Comparison of ENCODE assay signal across 9 cellular contexts in the genomic region with DNA sequence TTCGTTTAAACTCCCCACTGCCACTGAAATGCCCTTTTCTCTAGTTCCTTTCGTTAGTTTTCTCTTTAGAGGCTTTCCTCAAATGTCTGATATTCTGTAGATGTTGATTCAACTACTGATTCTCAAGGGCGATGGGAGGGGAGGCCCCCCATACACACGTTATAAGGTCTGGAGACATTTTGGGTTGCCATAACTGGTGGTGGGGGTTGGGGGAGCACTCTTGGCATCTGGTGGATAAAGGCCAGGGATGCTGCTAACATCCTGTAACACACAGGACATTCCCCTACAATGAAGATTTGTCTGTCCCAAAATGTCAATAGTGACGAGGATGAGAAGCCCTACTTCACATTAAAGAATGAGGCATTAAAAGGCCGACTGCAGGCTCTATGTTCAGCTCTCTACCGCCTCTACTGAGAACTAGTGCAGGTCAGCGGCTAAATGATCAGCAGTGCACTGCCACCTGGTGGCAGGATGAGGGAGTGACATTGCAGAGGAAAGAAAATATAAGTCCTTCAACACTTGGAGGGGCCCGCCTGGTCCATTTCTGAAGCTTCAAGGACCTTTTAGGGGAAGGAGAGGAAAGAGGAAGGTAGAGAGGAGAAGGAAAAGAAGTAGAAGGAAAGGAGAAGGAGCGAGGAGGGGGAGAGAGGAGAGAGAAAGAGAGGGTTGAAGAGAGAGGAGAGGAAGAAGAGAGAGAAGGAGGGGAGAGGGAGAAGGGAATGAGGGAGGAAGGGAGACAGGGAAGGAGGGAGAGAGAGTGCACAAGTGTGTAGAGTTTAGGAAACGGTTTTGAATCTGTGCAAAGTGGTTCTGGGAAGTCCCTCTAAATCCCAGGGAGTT. TPM values are rescaled to one million over a fixed set of nuclear protein-coding genes. Genes with fewer than 3 reads are reported as not detected.
DNase-seq lines count a peak whose midpoint lies in the region; ATAC-seq, FAIRE-seq and TF ChIP-seq lines count a peak whose summit lies in the region.
"Had no signal": no experiment of that assay in that cellular context is flagged by ENCODE, and none has a peak within 500 bp of the region (broad histone marks: within the 10 kb centered on the region; RNA-seq: fewer than 3 reads in every experiment).

No MANE protein-coding gene starts in this region.

- H3K4me3 ChIP-seq in astrocyte (ENCODE audit: insufficient read depth, low read depth, low read length) (no peak overlapping the region), sigmoid colon (no peak overlapping the region)
- H3K4me3 ChIP-seq: BLaER1 had no signal

- H3K4me1 ChIP-seq in astrocyte (ENCODE audit: insufficient read depth, low read length) (peaks cover 16% of the 10 kb centered on the region), sigmoid colon (peaks cover 0 to 23% (median 19%) of the 10 kb centered on the region in 4 donors)
- H3K4me1 ChIP-seq: BLaER1 had no signal

- no peak for TF ChIP-seq POLR2A in sigmoid colon (IDR thresholded peaks at IDR 0.05)

- peak; percentile 27 for DNase-seq in NK-92 treated with Interleukin-12 subunit alpha and Interleukin-12 subunit beta, amount 100 ng/mL, for 24 hours (lab: John Stamatoyannopoulos, UW)
- DNase-seq in NK-92 (lab: John Stamatoyannopoulos, UW; ENCODE audit: unreplicated experiment) (no peak), NCI-H187 (lab: John Stamatoyannopoulos, UW) (peak; percentile 43 to 57), astrocyte (ENCODE audit: low read depth) (peak; percentile 57), hippocampal formation (lab: John Stamatoyannopoulos, UW) (peak; percentile 81 to 93), sigmoid colon (peak; percentile 93)
- DNase-seq in T-helper 2 cell treated with Interferon-gamma antibody and Interleukin-4, amounts not matched to agents 5 μg/mL and 100 μg/mL, for 36 hours (ENCODE audit: low spot score): peak; percentile 63

- H3K36me3 Mint-ChIP-seq in T-helper 2 cell treated with Interferon-gamma antibody and Interleukin-4, amounts not matched to agents 5 μg/mL and 100 μg/mL, for 36 hours (ENCODE audit: low read depth): no peaks in the 10 kb centered on the region
- no peaks in the 10 kb centered on the region for H3K36me3 Mint-ChIP-seq in astrocyte (ENCODE audit: low read depth, unreplicated experiment)

- H3K9me3 ChIP-seq in astrocyte (ENCODE audit: insufficient read depth, low read depth, low read length) (no peaks in the 10 kb centered on the region), sigmoid colon (no peaks in the 10 kb centered on the region)
- H3K9me3 ChIP-seq: BLaER1 had no signal

- intact Hi-C loops in sigmoid colon (cut with DNase I): loop anchor here (1.0 to 5.0 kb wide), 3 partner anchors 117 to 521 kb away; a partner anchor contains a TSS

- H4K20me1 ChIP-seq in astrocyte (ENCODE audit: insufficient read depth, low read length): peaks cover 4% of the 10 kb centered on the region
- H4K20me1 ChIP-seq: BLaER1 had no signal

- H3K4me1 Mint-ChIP-seq in T-helper 2 cell treated with Interferon-gamma antibody and Interleukin-4, amounts not matched to agents 5 μg/mL and 100 μg/mL, for 36 hours (ENCODE audit: low read depth): no peaks in the 10 kb centered on the region
- H3K4me1 Mint-ChIP-seq in astrocyte (ENCODE audit: low read depth, unreplicated experiment): peaks cover 6% of the 10 kb centered on the region

- no peak overlapping the region for H3K27ac Mint-ChIP-seq in T-helper 2 cell treated with Interferon-gamma antibody and Interleukin-4, amounts not matched to agents 5 μg/mL and 100 μg/mL, for 36 hours
- no peak overlapping the region for H3K27ac Mint-ChIP-seq in astrocyte (ENCODE audit: unreplicated experiment)

- 29 to 36% methylated on average over 11 of the region's 11 CpGs for WGBS in sigmoid colon, 2 donors

- H3K9me3 Mint-ChIP-seq in T-helper 2 cell treated with Interferon-gamma antibody and Interleukin-4, amounts not matched to agents 5 μg/mL and 100 μg/mL, for 36 hours: no peaks in the 10 kb centered on the region
- no peaks in the 10 kb centered on the region for H3K9me3 Mint-ChIP-seq in astrocyte (ENCODE audit: unreplicated experiment)

- H3K79me2 ChIP-seq in astrocyte (ENCODE audit: insufficient read depth, low read length): peaks cover 5% of the 10 kb centered on the region

- H3K27me3 ChIP-seq in astrocyte (ENCODE audit: insufficient read depth, low read length): no peaks in the 10 kb centered on the region
- H3K27me3 ChIP-seq in sigmoid colon: no peaks in the 10 kb centered on the region
- H3K27me3 ChIP-seq: BLaER1 had no signal

- ATAC-seq in HG02970 (IDR thresholded peaks at IDR 0.05; ENCODE audit: low FRiP score, unreplicated experiment): peak; percentile 89

- peak; percentile 99 for TF ChIP-seq CTCF in astrocyte (IDR thresholded peaks at IDR 0.05; ENCODE audit: insufficient read depth, low read depth, low read length)
- peak; percentile 99 to 100 (median 99) for TF ChIP-seq CTCF in sigmoid colon (IDR thresholded peaks at IDR 0.05)

- no peak overlapping the region for H2AFZ ChIP-seq in astrocyte (ENCODE audit: low read depth, low read length)

- H3K36me3 ChIP-seq in astrocyte (ENCODE audit: insufficient read depth, low read length): no peaks in the 10 kb centered on the region
- no peaks in the 10 kb centered on the region for H3K36me3 ChIP-seq in sigmoid colon
- H3K36me3 ChIP-seq: BLaER1 had no signal

- H3K4me3 Mint-ChIP-seq in T-helper 2 cell treated with Interferon-gamma antibody and Interleukin-4, amounts not matched to agents 5 μg/mL and 100 μg/mL, for 36 hours: no peak overlapping the region
- no peak overlapping the region for H3K4me3 Mint-ChIP-seq in astrocyte (ENCODE audit: unreplicated experiment)

- peak; percentile 83 for FAIRE-seq in astrocyte (lab: Jason Lieb, UNC)

- no peak overlapping the region for H3K27ac ChIP-seq in astrocyte (ENCODE audit: low read depth, low read length)
- H3K27ac ChIP-seq in sigmoid colon: peak overlapping the region; percentile 74 to 81 (median 79)
- H3K27ac ChIP-seq: BLaER1 had no signal

- H3K4me2 ChIP-seq in astrocyte (ENCODE audit: low read length): peak overlapping the region; percentile 29
- H3K4me2 ChIP-seq: BLaER1 had no signal

- H3K9ac ChIP-seq in astrocyte (ENCODE audit: low read length): peak overlapping the region; percentile 8
- H3K9ac ChIP-seq: BLaER1 had no signal

- TF ChIP-seq EP300 in sigmoid colon (IDR thresholded peaks at IDR 0.05): no peak

- H3K27me3 Mint-ChIP-seq in T-helper 2 cell treated with Interferon-gamma antibody and Interleukin-4, amounts not matched to agents 5 μg/mL and 100 μg/mL, for 36 hours (ENCODE audit: low read depth): no peaks in the 10 kb centered on the region
- H3K27me3 Mint-ChIP-seq in astrocyte (ENCODE audit: low read depth, unreplicated experiment): no peaks in the 10 kb centered on the region

RNA-seq across cellular contexts. Expression of a gene that starts 29.4 kb away (rescaled TPM):
- total RNA-seq in astrocyte (6.9 and 8.1 TPM in 2 replicates), sigmoid colon (1 to 10 TPM in 2 of 4 donors, under 1 TPM in 2; 0.55 to 1.8 (median 1.1) TPM)
- polyA plus RNA-seq in sigmoid colon: 1 to 10 TPM; 1.8 to 2.7 (median 1.8) TPM
